ENCODE assay signal across 9 cellular contexts in genomic region chr22:36461665-36462474, GRCh38. TPM values are rescaled to one million over a fixed set of nuclear protein-coding genes. Genes with fewer than 3 reads are reported as not detected.
DNase-seq lines count a peak whose midpoint lies in the region; ATAC-seq lines count a peak whose summit lies in the region.
"Had no signal": no experiment of that assay in that cellular context is flagged by ENCODE, and none has a peak within 500 bp of the region (broad histone marks: within the 10 kb centered on the region; RNA-seq: fewer than 3 reads in every experiment).

No MANE protein-coding gene starts in this region.

- no peaks in the 10 kb centered on the region for H3K9me3 Mint-ChIP-seq in stimulated activated naive CD8-positive, alpha-beta T cell treated with anti-CD3 and anti-CD28 coated beads, Interleukin-15, amount 100 ng/mL, for 72 hours
- H3K9me3 Mint-ChIP-seq in activated CD4-positive, alpha-beta memory T cell treated with anti-CD3 and anti-CD28 coated beads for 36 hours: no peaks in the 10 kb centered on the region

- CTCF ChIA-PET in activated CD4-positive, alpha-beta memory T cell treated with anti-CD3 and anti-CD28 coated beads for 36 hours (lab: Charles Lee): interaction anchor here (0.7 to 1.1 kb wide), 2 partner anchors 23 to 94 kb away, joined by 3 to 4 read pairs; no protein-coding TSS in a partner anchor

- no peak for ATAC-seq in stimulated activated naive CD8-positive, alpha-beta T cell treated with anti-CD3 and anti-CD28 coated beads, Interleukin-15, amount 100 ng/mL, for 72 hours
- ATAC-seq in HG03565 (IDR thresholded peaks at IDR 0.05; ENCODE audit: unreplicated experiment): no peak

- peaks cover 1% of the 10 kb centered on the region for H3K36me3 Mint-ChIP-seq in activated CD4-positive, alpha-beta memory T cell treated with anti-CD3 and anti-CD28 coated beads for 36 hours

- DNase-seq in AG08396 (ENCODE audit: low spot score) (peak; percentile 75), NCI-H1436 (lab: John Stamatoyannopoulos, UW) (peak; percentile 74), dedifferentiated amniotic fluid mesenchymal stem cell (ENCODE audit: extremely low spot score) (peak; percentile 71), mucosa of gallbladder (ENCODE audit: low spot score) (peak; percentile 44), NCI-H345 (lab: John Stamatoyannopoulos, UW) (no peak)
- DNase-seq in stimulated activated naive CD8-positive, alpha-beta T cell treated with anti-CD3 and anti-CD28 coated beads, Interleukin-15, amount 100 ng/mL, for 72 hours: no peak
- DNase-seq in activated CD4-positive, alpha-beta memory T cell treated with anti-CD3 and anti-CD28 coated beads for 36 hours: no peak
- DNase-seq: MV-4-11 had no signal

- H3K4me1 Mint-ChIP-seq in stimulated activated naive CD8-positive, alpha-beta T cell treated with anti-CD3 and anti-CD28 coated beads, Interleukin-15, amount 100 ng/mL, for 72 hours: peaks cover 14% of the 10 kb centered on the region
- peaks cover 3% of the 10 kb centered on the region for H3K4me1 Mint-ChIP-seq in activated CD4-positive, alpha-beta memory T cell treated with anti-CD3 and anti-CD28 coated beads for 36 hours (ENCODE audit: low read depth)

- no peaks in the 10 kb centered on the region for H3K27me3 Mint-ChIP-seq in stimulated activated naive CD8-positive, alpha-beta T cell treated with anti-CD3 and anti-CD28 coated beads, Interleukin-15, amount 100 ng/mL, for 72 hours
- H3K27me3 Mint-ChIP-seq in activated CD4-positive, alpha-beta memory T cell treated with anti-CD3 and anti-CD28 coated beads for 36 hours: no peaks in the 10 kb centered on the region

- H3K27ac Mint-ChIP-seq in stimulated activated naive CD8-positive, alpha-beta T cell treated with anti-CD3 and anti-CD28 coated beads, Interleukin-15, amount 100 ng/mL, for 72 hours: no peak overlapping the region
- H3K27ac Mint-ChIP-seq in activated CD4-positive, alpha-beta memory T cell treated with anti-CD3 and anti-CD28 coated beads for 36 hours: no peak overlapping the region

- no peak overlapping the region for H3K4me3 Mint-ChIP-seq in stimulated activated naive CD8-positive, alpha-beta T cell treated with anti-CD3 and anti-CD28 coated beads, Interleukin-15, amount 100 ng/mL, for 72 hours
- no peak overlapping the region for H3K4me3 Mint-ChIP-seq in activated CD4-positive, alpha-beta memory T cell treated with anti-CD3 and anti-CD28 coated beads for 36 hours

- POLR2A ChIA-PET in activated CD4-positive, alpha-beta memory T cell treated with anti-CD3 and anti-CD28 coated beads for 36 hours (lab: Charles Lee): no interaction called here

- intact Hi-C loops in activated CD4-positive, alpha-beta memory T cell treated with anti-CD3 and anti-CD28 coated beads for 36 hours (cut with micrococcal nuclease): no loop called here

RNA-seq across cellular contexts. Expression of gene TXN2, which starts 19.6 kb away (rescaled TPM):
- total RNA-seq in mucosa of gallbladder: 81.6 TPM
- total RNA-seq in activated CD4-positive, alpha-beta memory T cell treated with anti-CD3 and anti-CD28 coated beads for 36 hours: 10 to 100 TPM; 94.3 to 97.0 TPM

RNA-seq across cellular contexts. Expression of gene FOXRED2, which starts 45.0 kb away (rescaled TPM):
- total RNA-seq in mucosa of gallbladder: 11.3 TPM
- total RNA-seq in activated CD4-positive, alpha-beta memory T cell treated with anti-CD3 and anti-CD28 coated beads for 36 hours: 10 to 100 TPM; 15.2 to 15.9 TPM

Comparison
In these comparisons a context has a peak if more than half of its experiments do, and no peak if none do; other contexts are left out.
1. DNase-seq: peak in AG08396 (single experiment), NCI-H1436 (single experiment), dedifferentiated amniotic fluid mesenchymal stem cell (single experiment) and mucosa of gallbladder (single experiment); none in stimulated activated naive CD8-positive, alpha-beta T cell treated with anti-CD3 and anti-CD28 coated beads, Interleukin-15, amount 100 ng/mL, for 72 hours (0 of 2), activated CD4-positive, alpha-beta memory T cell treated with anti-CD3 and anti-CD28 coated beads for 36 hours (single experiment) and NCI-H345 (single experiment).